Comparison of ENCODE assay signal across 9 cellular contexts in the genomic region with DNA sequence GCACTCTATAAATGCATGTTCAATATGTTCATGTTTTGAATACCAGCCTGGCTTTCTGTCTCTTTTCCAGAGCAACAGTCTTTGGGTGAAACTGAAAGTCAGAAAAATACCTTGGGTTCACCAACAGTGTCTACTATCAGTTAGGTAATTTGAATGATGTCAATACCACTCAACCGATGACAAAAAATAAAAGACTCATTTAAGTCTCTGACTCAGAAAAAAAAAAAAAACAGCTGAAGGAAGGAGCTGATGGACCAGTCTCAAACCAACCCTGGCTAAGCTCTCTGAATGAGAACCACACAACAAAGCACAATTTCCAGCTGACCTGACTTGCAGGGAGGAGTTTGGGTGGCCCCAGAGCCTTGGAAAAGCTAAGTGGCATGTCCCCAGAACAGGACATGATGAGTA. TPM values are rescaled to one million over a fixed set of nuclear protein-coding genes. Genes with fewer than 3 reads are reported as not detected.
DNase-seq lines count a peak whose midpoint lies in the region; ATAC-seq and TF ChIP-seq lines count a peak whose summit lies in the region.
"Had no signal": no experiment of that assay in that cellular context is flagged by ENCODE, and none has a peak within 500 bp of the region (broad histone marks: within the 10 kb centered on the region; RNA-seq: fewer than 3 reads in every experiment).

No MANE protein-coding gene starts in this region.

- ATAC-seq in GM18870 (IDR thresholded peaks at IDR 0.05; ENCODE audit: unreplicated experiment): peak; percentile 98
- peak; percentile 94 for ATAC-seq in GM21528 (IDR thresholded peaks at IDR 0.05; ENCODE audit: low FRiP score, unreplicated experiment)
- ATAC-seq in HG03432 (IDR thresholded peaks at IDR 0.05; ENCODE audit: unreplicated experiment): peak; percentile 92
- peak in 2 of 4 donors; percentile 17 to 39 for ATAC-seq in right lobe of liver

- DNase-seq in right lobe of liver (no peak), NK-92 (lab: John Stamatoyannopoulos, UW; ENCODE audit: unreplicated experiment) (no peak), neuronal stem cell (ENCODE audit: low spot score) (no peak), sigmoid colon (no peak)
- no peak for DNase-seq in activated effector memory CD4-positive, alpha-beta T cell treated with anti-CD3 and anti-CD28 coated beads, Interleukin-2, amount 50 U/mL, for 16 hours
- DNase-seq: cerebellar nuclear complex had no signal

- H2BK15ac ChIP-seq in neuronal stem cell (ENCODE audit: low read length): no peak overlapping the region

- TF ChIP-seq POLR2A in right lobe of liver (IDR thresholded peaks at IDR 0.05): no peak
- no peak for TF ChIP-seq POLR2A in sigmoid colon (IDR thresholded peaks at IDR 0.05)

- WGBS in right lobe of liver (ENCODE audit: insufficient coverage, low coverage, low lambda C conversion rate, missing lambda C conversion rate): 6% methylated on average over 1 of the region's 1 CpG
- no CpG with 5 or more reads among the region's 1 CpG for WGBS in neuronal stem cell (ENCODE audit: extremely low coverage in 2 of 2, insufficient read length in 2 of 2, insufficient replicate concordance in 1 of 2), 2 donors
- 14 to 39% methylated on average over 1 of the region's 1 CpG for WGBS in sigmoid colon, 2 donors

- H3K36me3 ChIP-seq in right lobe of liver (no peaks in the 10 kb centered on the region), neuronal stem cell (replicated peaks in 1 of 2; ENCODE audit: control insufficient read depth in 2 of 2, insufficient read depth in 2 of 2, low read length in 2 of 2) (no peaks in the 10 kb centered on the region), sigmoid colon (no peaks in the 10 kb centered on the region)

- TF ChIP-seq EP300 in sigmoid colon (IDR thresholded peaks at IDR 0.05): no peak

- H4K8ac ChIP-seq in neuronal stem cell (ENCODE audit: low read depth, low read length): no peak overlapping the region

- H3K27me3 ChIP-seq in right lobe of liver (no peaks in the 10 kb centered on the region), neuronal stem cell (ENCODE audit: control insufficient read depth in 3 of 3, insufficient read depth in 3 of 3, low read depth in 1 of 3, low read length in 3 of 3) (no peaks in the 10 kb centered on the region), sigmoid colon (no peaks in the 10 kb centered on the region)

- peaks cover 0 to 34% (median 15%) of the 10 kb centered on the region in 4 donors for H3K4me1 ChIP-seq in right lobe of liver
- peaks cover 3 to 5% of the 10 kb centered on the region in 2 donors for H3K4me1 ChIP-seq in neuronal stem cell (ENCODE audit: control insufficient read depth in 2 of 2, insufficient read depth in 1 of 2, low read depth in 1 of 2, low read length in 2 of 2)
- no peaks in the 10 kb centered on the region for H3K4me1 ChIP-seq in sigmoid colon

- H4K91ac ChIP-seq in neuronal stem cell (ENCODE audit: low read depth, low read length, poor library complexity): no peak overlapping the region

- no peak overlapping the region for H3K4me3 ChIP-seq in right lobe of liver
- no peak overlapping the region for H3K4me3 ChIP-seq in neuronal stem cell (ENCODE audit: low read length in 2 of 2)
- no peak overlapping the region for H3K4me3 ChIP-seq in sigmoid colon

- no peak overlapping the region for H2AK5ac ChIP-seq in neuronal stem cell (ENCODE audit: low read depth, low read length)

- H3K4me2 ChIP-seq in neuronal stem cell (ENCODE audit: insufficient read depth, low read length, poor library complexity, severe bottlenecking): no peak overlapping the region

- H3K79me1 ChIP-seq in neuronal stem cell (ENCODE audit: low read depth, low read length): no peaks in the 10 kb centered on the region

- no peak overlapping the region for H2BK120ac ChIP-seq in neuronal stem cell (ENCODE audit: low read depth, low read length)

- H3K9me3 ChIP-seq in right lobe of liver: no peaks in the 10 kb centered on the region
- H3K9me3 ChIP-seq in neuronal stem cell (replicated peaks in 1 of 2; ENCODE audit: control insufficient read depth in 2 of 2, insufficient read depth in 1 of 2, low read depth in 1 of 2, low read length in 2 of 2): no peaks in the 10 kb centered on the region
- no peaks in the 10 kb centered on the region for H3K9me3 ChIP-seq in sigmoid colon

- no peak overlapping the region for H2AFZ ChIP-seq in neuronal stem cell (ENCODE audit: low read length)

- H3K18ac ChIP-seq in neuronal stem cell (ENCODE audit: low read length): no peak overlapping the region

- no peak overlapping the region for H2BK12ac ChIP-seq in neuronal stem cell (ENCODE audit: low read length)

- H3K9ac ChIP-seq in neuronal stem cell (ENCODE audit: low read depth, low read length, poor library complexity): no peak overlapping the region

- TF ChIP-seq CTCF in right lobe of liver (IDR thresholded peaks at IDR 0.05): no peak
- TF ChIP-seq CTCF in sigmoid colon (IDR thresholded peaks at IDR 0.05): no peak

- H3K27ac ChIP-seq in right lobe of liver (peak overlapping the region in 2 of 3 donors; percentile 91 to 94), neuronal stem cell (replicated peaks; ENCODE audit: low read length) (no peak overlapping the region), sigmoid colon (no peak overlapping the region)

- no peak overlapping the region for H3K23ac ChIP-seq in neuronal stem cell (ENCODE audit: low read depth, low read length, poor library complexity)

- H3K14ac ChIP-seq in neuronal stem cell (ENCODE audit: low read length): no peak overlapping the region

- no peak overlapping the region for H2BK5ac ChIP-seq in neuronal stem cell (ENCODE audit: low read length)

- intact Hi-C loops in right lobe of liver (cut with DNase I): no loop called here
- intact Hi-C loops in sigmoid colon (cut with DNase I): no loop called here

- no peak overlapping the region for H3K4ac ChIP-seq in neuronal stem cell (ENCODE audit: low read length)

RNA-seq across cellular contexts. Expression of a gene that starts 42.5 kb away (rescaled TPM):
- total RNA-seq in right lobe of liver: 10 to 100 TPM; 38.8 to 76.5 (median 50.6) TPM
- 31.9 TPM for polyA plus RNA-seq in neuronal stem cell (2013, experiment 1 of 2)
- polyA plus RNA-seq in neuronal stem cell (2013, experiment 2 of 2): 29.4 TPM
- total RNA-seq in sigmoid colon: 100 to 1,000 TPM in 1 of 4 donors, 10 to 100 TPM in 3; 41.9 to 127 (median 73.9) TPM
- polyA plus RNA-seq in sigmoid colon: 10 to 100 TPM; 46.8 to 49.5 (median 47.9) TPM

Comparison
In these comparisons a context has a peak if more than half of its experiments do, and no peak if none do; other contexts are left out.
1. H3K27ac ChIP-seq: peak in right lobe of liver (2 of 3); none in neuronal stem cell (single experiment) and sigmoid colon (0 of 4).